In genomic region chr17:16977932-16978331, GRCh38 we compare ENCODE assay signal across 18 cellular contexts. TPM values are rescaled to one million over a fixed set of nuclear protein-coding genes. Genes with fewer than 3 reads are reported as not detected.
A peak's percentile ranks its signal among the peaks of the same experiment; 100 is the strongest.
DNase-seq lines count a peak whose midpoint lies in the region; ATAC-seq and TF ChIP-seq lines count a peak whose summit lies in the region.
"Had no signal": no experiment of that assay in that cellular context is flagged by ENCODE, and none has a peak within 500 bp of the region (broad histone marks: within the 10 kb centered on the region; RNA-seq: fewer than 3 reads in every experiment).

No MANE protein-coding gene starts in this region.

- H3K36me3 ChIP-seq in esophagus muscularis mucosa: no peaks in the 10 kb centered on the region
- no peaks in the 10 kb centered on the region for H3K36me3 ChIP-seq in spleen
- H3K36me3 ChIP-seq: HAP-1, prostate gland had no signal

- no peaks in the 10 kb centered on the region for H3K36me3 Mint-ChIP-seq in effector memory CD8-positive, alpha-beta T cell (ENCODE audit: insufficient read depth)
- H3K36me3 Mint-ChIP-seq: CD4-positive, alpha-beta memory T cell; WTC11 had no signal

- TF ChIP-seq POLR2A in esophagus muscularis mucosa (IDR thresholded peaks at IDR 0.05; ENCODE audit: low read depth) (no peak), spleen (IDR thresholded peaks at IDR 0.05) (no peak)

- no peak for TF ChIP-seq CTCF in esophagus muscularis mucosa (IDR thresholded peaks at IDR 0.05)
- TF ChIP-seq CTCF in spleen (IDR thresholded peaks at IDR 0.05 in 8 of 11, conservative IDR thresholded peaks at IDR 0.05 in 3 of 11): no peak

- no peak overlapping the region for H3K27ac Mint-ChIP-seq in effector memory CD8-positive, alpha-beta T cell
- H3K27ac Mint-ChIP-seq: CD4-positive, alpha-beta memory T cell; WTC11 had no signal

- H3K4me1 ChIP-seq in esophagus muscularis mucosa: no peaks in the 10 kb centered on the region
- peaks cover 0 to 88% (median 31%) of the 10 kb centered on the region in 6 donors for H3K4me1 ChIP-seq in spleen
- H3K4me1 ChIP-seq: HAP-1, prostate gland had no signal

- TF ChIP-seq EP300 in esophagus muscularis mucosa (IDR thresholded peaks at IDR 0.05): no peak

- no peak for ATAC-seq in effector memory CD8-positive, alpha-beta T cell (replicated peaks)
- no peak for ATAC-seq in GM18868 (IDR thresholded peaks at IDR 0.05; ENCODE audit: unreplicated experiment)
- ATAC-seq: WTC11 had no signal

- WGBS in esophagus muscularis mucosa: 39% methylated on average over 6 of the region's 6 CpGs
- 73 to 81% (median 76%) methylated on average over 6 of the region's 6 CpGs for WGBS in spleen, 5 donors

- H3K4me3 Mint-ChIP-seq in effector memory CD8-positive, alpha-beta T cell: no peak overlapping the region
- H3K4me3 Mint-ChIP-seq: CD4-positive, alpha-beta memory T cell; WTC11 had no signal

- H3K4me1 Mint-ChIP-seq in effector memory CD8-positive, alpha-beta T cell (ENCODE audit: low read depth in 2 of 2): peaks cover 4% of the 10 kb centered on the region in 2 donors

- H3K4me3 ChIP-seq in esophagus muscularis mucosa (no peak overlapping the region), spleen (no peak overlapping the region)
- H3K4me3 ChIP-seq: HAP-1, PC-9, prostate gland had no signal

- peaks cover 0 to 9% of the 10 kb centered on the region in 2 donors for H3K27me3 Mint-ChIP-seq in effector memory CD8-positive, alpha-beta T cell
- H3K27me3 Mint-ChIP-seq: CD4-positive, alpha-beta memory T cell had no signal

- DNase-seq in EH (ENCODE audit: low read depth) (peak; percentile 84), M059J (ENCODE audit: low read depth) (peak; percentile 45), esophagus muscularis mucosa (ENCODE audit: extremely low spot score) (peak; percentile 17), spleen (no peak), mucosa of gallbladder (ENCODE audit: low spot score) (no peak)
- DNase-seq in effector memory CD8-positive, alpha-beta T cell: no peak
- DNase-seq: activated naive CD4-positive, alpha-beta T cell; CD4-positive, alpha-beta memory T cell; effector CD8-positive, alpha-beta T cell; Karpas-422; NCI-H1436 treated with DMSO at 0.1 percent for 48 hours; PC-9 had no signal

- H3K27me3 ChIP-seq in esophagus muscularis mucosa: no peaks in the 10 kb centered on the region
- H3K27me3 ChIP-seq in spleen (replicated peaks in 1 of 7): no peaks in the 10 kb centered on the region

- no peaks in the 10 kb centered on the region for H3K9me3 Mint-ChIP-seq in effector memory CD8-positive, alpha-beta T cell
- H3K9me3 Mint-ChIP-seq: CD4-positive, alpha-beta memory T cell; WTC11 had no signal

- no peak overlapping the region for H3K27ac ChIP-seq in esophagus muscularis mucosa (replicated peaks in 1 of 4)
- H3K27ac ChIP-seq in spleen: peak overlapping the region in 5 of 8 donors; percentile 9 to 83 (median 81)
- H3K27ac ChIP-seq: PC-9, prostate gland had no signal

- intact Hi-C loops in esophagus muscularis mucosa (cut with DNase I) (no loop called here), spleen (cut with DNase I; ENCODE audit: low total_unique reads) (no loop called here)

- H3K9me3 ChIP-seq in esophagus muscularis mucosa (no peaks in the 10 kb centered on the region), spleen (no peaks in the 10 kb centered on the region)
- H3K9me3 ChIP-seq: HAP-1, prostate gland had no signal

RNA-seq across cellular contexts. Expression of gene TNFRSF13B, which starts 6.0 kb away (rescaled TPM):
- not detected in 2 replicates for total RNA-seq in M059J (2014; rRNA removed; shearing (Covaris generic))
- total RNA-seq in esophagus muscularis mucosa (under 1 TPM in 1 of 4 donors, not detected in 3; 0.66 TPM), spleen (10 to 100 TPM; 25.1 to 52.1 (median 40.4) TPM), mucosa of gallbladder (0.32 TPM)
- polyA plus RNA-seq in spleen: 100 to 1,000 TPM in 2 of 3 donors, 10 to 100 TPM in 1; 65.9 to 142 (median 119) TPM
- total RNA-seq: CD4-positive, alpha-beta memory T cell; NCI-H460; PC-9; prostate gland; temporal lobe; WTC11 had no signal

Comparison
In these comparisons a context has a peak if more than half of its experiments do, and no peak if none do; other contexts are left out.
1. DNase-seq: peak in EH (single experiment), M059J (single experiment) and esophagus muscularis mucosa (single experiment); none in spleen (single experiment), effector memory CD8-positive, alpha-beta T cell (0 of 3) and mucosa of gallbladder (single experiment).
2. H3K27ac ChIP-seq: peak in spleen (5 of 8); none in esophagus muscularis mucosa (0 of 4).
3. RNA of gene TNFRSF13B, which starts 6.0 kb away (total RNA-seq): 25.1 to 52.1 TPM in spleen; 0.32 TPM in mucosa of gallbladder (single experiment), not detected in M059J and 0.66 TPM in esophagus muscularis mucosa; every median in the first group is over 10 times any median in the second.